Comparison of ENCODE assay signal across 11 cellular contexts in the genomic region with DNA sequence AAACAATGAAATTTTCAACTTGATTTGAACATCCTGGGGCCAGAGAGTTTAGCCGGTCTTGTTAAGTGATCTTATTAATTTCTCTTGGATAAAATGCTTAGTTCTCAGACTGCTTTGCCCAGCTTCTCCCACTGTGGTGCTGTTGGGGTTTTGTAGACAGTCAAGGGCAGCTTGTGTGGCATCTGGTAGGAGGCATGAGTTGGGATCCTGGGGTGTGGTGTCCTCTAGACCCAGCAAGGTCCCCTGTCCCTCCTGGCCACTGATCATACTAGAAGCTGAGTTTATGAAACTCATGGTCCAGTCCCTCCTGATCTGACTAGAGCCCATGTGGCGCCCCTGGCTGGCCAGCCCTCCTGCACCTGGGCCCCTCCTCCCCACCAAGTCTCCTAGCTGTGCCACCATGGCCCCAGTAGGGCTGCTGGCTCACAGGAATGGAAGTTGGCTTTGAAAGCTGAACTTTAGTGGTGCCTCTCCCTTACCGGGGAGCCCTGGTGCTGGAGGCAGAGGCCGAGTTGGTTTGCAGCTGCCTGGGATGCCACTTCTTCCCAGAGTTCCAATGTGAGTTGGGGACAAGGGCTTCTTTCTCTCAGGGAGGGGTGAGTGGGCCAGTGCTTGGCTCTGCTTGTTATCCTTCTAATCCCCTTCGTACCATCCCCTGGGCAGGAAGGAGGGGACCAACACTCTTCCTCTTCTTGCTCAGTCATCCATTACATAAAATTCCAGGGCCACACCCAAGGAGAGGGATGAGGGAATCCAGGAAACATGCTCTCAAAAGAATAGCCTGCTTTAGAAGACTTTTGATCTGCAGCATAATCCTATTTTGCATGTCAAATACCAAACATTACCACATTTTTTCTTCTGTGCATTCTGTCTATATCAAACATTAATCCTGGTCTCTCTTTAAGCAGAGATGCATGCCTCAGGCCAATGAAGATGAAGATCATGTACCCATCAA. TPM values are rescaled to one million over a fixed set of nuclear protein-coding genes. Genes with fewer than 3 reads are reported as not detected.
DNase-seq lines count a peak whose midpoint lies in the region; ATAC-seq and TF ChIP-seq lines count a peak whose summit lies in the region.
"Had no signal": no experiment of that assay in that cellular context is flagged by ENCODE, and none has a peak within 500 bp of the region (broad histone marks: within the 10 kb centered on the region; RNA-seq: fewer than 3 reads in every experiment).

No MANE protein-coding gene starts in this region.

- H3K4me1 ChIP-seq in gastroesophageal sphincter (peaks cover 0 to 35% (median 15%) of the 10 kb centered on the region in 3 donors), skeletal muscle tissue (ENCODE audit: control insufficient read depth in 3 of 3, insufficient read depth in 3 of 3, low read length in 3 of 3) (peaks cover 7 to 15% (median 14%) of the 10 kb centered on the region in 3 donors)

- H3K4me3 ChIP-seq in gastroesophageal sphincter, result no peak overlapping the region
- H3K4me3 ChIP-seq in skeletal muscle tissue (ENCODE audit: low read length in 3 of 3), result no peak overlapping the region
- H3K4me3 ChIP-seq: PC-9 had no signal

- H3K9me3 ChIP-seq in gastroesophageal sphincter (no peaks in the 10 kb centered on the region), skeletal muscle tissue (ENCODE audit: control insufficient read depth in 3 of 3, low read length in 3 of 3) (no peaks in the 10 kb centered on the region)

- H3K27ac ChIP-seq in gastroesophageal sphincter (peak overlapping the region in 3 of 4 donors; percentile 48 to 61 (median 59)), skeletal muscle tissue (ENCODE audit: low read depth, low read length) (peak overlapping the region; percentile 5)
- H3K27ac ChIP-seq: PC-9 had no signal

- no peak for TF ChIP-seq CTCF in gastroesophageal sphincter (IDR thresholded peaks at IDR 0.05)

- ATAC-seq in gastroesophageal sphincter (no peak), HG02759 (IDR thresholded peaks at IDR 0.05; ENCODE audit: unreplicated experiment) (no peak), HG02938 (IDR thresholded peaks at IDR 0.05; ENCODE audit: unreplicated experiment) (no peak), HG02763 (IDR thresholded peaks at IDR 0.05; ENCODE audit: unreplicated experiment) (no peak)

- TF ChIP-seq POLR2A in gastroesophageal sphincter (IDR thresholded peaks at IDR 0.05), result no peak

- no peaks in the 10 kb centered on the region for H3K27me3 ChIP-seq in gastroesophageal sphincter
- no peaks in the 10 kb centered on the region for H3K27me3 ChIP-seq in skeletal muscle tissue (ENCODE audit: control insufficient read depth in 3 of 3, insufficient read depth in 3 of 3, low read length in 3 of 3)

- H3K36me3 ChIP-seq in gastroesophageal sphincter (no peaks in the 10 kb centered on the region), skeletal muscle tissue (ENCODE audit: control insufficient read depth in 3 of 3, insufficient read depth in 3 of 3, low read length in 3 of 3) (no peaks in the 10 kb centered on the region)

- no peak for TF ChIP-seq EP300 in gastroesophageal sphincter (IDR thresholded peaks at IDR 0.05)

- H3K9ac ChIP-seq in skeletal muscle tissue (ENCODE audit: low read depth in 1 of 3, low read length in 3 of 3), result peak overlapping the region in 1 of 3 donors; percentile 52

- peak; percentile 22 for DNase-seq in EH (ENCODE audit: low read depth)
- peak; percentile 13 for DNase-seq in NCI-H226
- DNase-seq in UCSD-AML1 (lab: John Stamatoyannopoulos, UW; ENCODE audit: unreplicated experiment), result no peak

- 68 to 75% methylated on average over 1 to 3 of the region's 5 CpGs for WGBS in gastroesophageal sphincter (ENCODE audit: low coverage in 1 of 2), 2 donors

RNA-seq across cellular contexts. Expression of gene HAAO, which starts 37.5 kb away (rescaled TPM):
- 10 to 100 TPM in 2 of 4 donors, 1 to 10 TPM in 2; 6.0 to 19.1 (median 9.8) TPM for total RNA-seq in gastroesophageal sphincter
- 4.2 TPM for total RNA-seq in skeletal muscle tissue
- total RNA-seq: Daoy, H4, PC-9 had no signal
